Comparison of ENCODE assay signal across 20 cellular contexts in the genomic region with DNA sequence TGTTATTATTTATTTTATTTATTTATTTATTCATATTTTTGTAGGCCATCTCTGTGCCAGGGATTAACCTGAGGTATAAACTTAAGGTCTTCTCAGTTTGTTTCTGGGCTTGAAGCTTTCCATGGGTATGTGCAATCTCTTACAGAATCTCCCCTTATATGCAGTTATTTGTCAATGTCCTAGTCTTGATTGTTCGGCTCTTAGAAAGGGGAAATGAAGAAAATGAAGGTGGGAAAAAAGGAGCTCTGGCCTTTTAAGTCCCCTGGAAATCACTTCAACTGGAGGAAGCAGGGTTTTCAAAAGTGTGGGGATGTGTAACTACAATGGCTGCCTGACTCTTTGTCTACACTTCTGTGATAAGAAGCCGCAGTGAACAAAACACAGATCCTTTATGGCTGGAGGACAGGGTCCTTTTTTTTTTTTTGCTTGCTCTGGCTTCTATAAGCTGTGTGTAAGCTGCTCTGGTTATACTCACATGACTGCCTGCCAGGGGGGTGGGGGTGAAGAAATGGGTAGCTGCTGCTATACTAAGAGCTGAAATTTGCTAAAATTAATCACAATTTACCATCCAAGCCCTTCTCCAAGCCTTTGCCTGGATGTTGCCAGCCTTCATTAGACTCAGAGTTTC. TPM values are rescaled to one million over a fixed set of nuclear protein-coding genes. Genes with fewer than 3 reads are reported as not detected.
A peak's percentile ranks its signal among the peaks of the same experiment; 100 is the strongest.
DNase-seq lines count a peak whose midpoint lies in the region; ATAC-seq and TF ChIP-seq lines count a peak whose summit lies in the region.
"Had no signal": no experiment of that assay in that cellular context is flagged by ENCODE, and none has a peak within 500 bp of the region (broad histone marks: within the 10 kb centered on the region; RNA-seq: fewer than 3 reads in every experiment).

No MANE protein-coding gene starts in this region.

- H3K9ac ChIP-seq in Loucy (ENCODE audit: low read depth, low read length, poor library complexity, severe bottlenecking) = no peak overlapping the region

- H3K9me2 ChIP-seq in Loucy (replicated peaks; ENCODE audit: low read depth, low read length) = no peaks in the 10 kb centered on the region
- no peaks in the 10 kb centered on the region for H3K9me2 ChIP-seq in hepatocyte (replicated peaks; ENCODE audit: insufficient read depth)

- H3K27me3 ChIP-seq in Loucy (ENCODE audit: insufficient read depth, low read length, poor library complexity, severe bottlenecking) = no peaks in the 10 kb centered on the region
- H3K27me3 ChIP-seq in hepatocyte = no peaks in the 10 kb centered on the region
- H3K27me3 ChIP-seq in transverse colon = no peaks in the 10 kb centered on the region

- no peaks in the 10 kb centered on the region for H3F3A ChIP-seq in Loucy (ENCODE audit: low read depth)

- H3K9me3 ChIP-seq in Loucy (ENCODE audit: insufficient read depth, low read depth, low read length) = peaks cover 2% of the 10 kb centered on the region; the same call in 1 of the 2 replicates
- no peaks in the 10 kb centered on the region for H3K9me3 ChIP-seq in hepatocyte (ENCODE audit: low read depth)
- peaks cover 9 to 23% of the 10 kb centered on the region in 2 donors for H3K9me3 ChIP-seq in transverse colon

- H3K4me3 ChIP-seq in Loucy (ENCODE audit: low read length, poor library complexity, severe bottlenecking) (peak overlapping the region; percentile 50), hepatocyte (no peak overlapping the region), transverse colon (no peak overlapping the region)

- H3K4me1 ChIP-seq in Loucy (ENCODE audit: insufficient read depth, low read length, poor library complexity, severe bottlenecking) = peaks cover 11% of the 10 kb centered on the region
- H3K4me1 ChIP-seq in hepatocyte (ENCODE audit: insufficient read depth) = peaks cover 5% of the 10 kb centered on the region
- H3K4me1 ChIP-seq in transverse colon = peaks cover 0 to 9% (median 1%) of the 10 kb centered on the region in 4 donors

- in situ Hi-C loops in transverse colon (cut with MboI; ENCODE audit: low pct_ligation_motif_present in 1 of 4, low pct_unique_long_range_greater_than_20kb in 1 of 4, low sequenced_read_pairs in 3 of 4) = no loop called here

- H2AFZ ChIP-seq in Loucy (ENCODE audit: low read length) (peak overlapping the region; percentile 54), hepatocyte (peak overlapping the region; percentile 64)

- H3K36me3 ChIP-seq in Loucy (ENCODE audit: insufficient read depth, low read length) = peaks cover 8% of the 10 kb centered on the region; the same call in 1 of the 2 replicates
- no peaks in the 10 kb centered on the region for H3K36me3 ChIP-seq in hepatocyte (replicated peaks; ENCODE audit: insufficient read depth, low read depth)
- no peaks in the 10 kb centered on the region for H3K36me3 ChIP-seq in transverse colon

- TF ChIP-seq EP300 in transverse colon (IDR thresholded peaks at IDR 0.05; ENCODE audit: low read depth) = no peak

- DNase-seq in hepatocyte (ENCODE audit: low spot score) (peak; percentile 38), transverse colon (no peak)
- no peak for DNase-seq in stimulated activated CD4-positive, alpha-beta T cell treated with anti-CD3 and anti-CD28 coated beads, Interleukin-1b, Interleukin-23, amount 100 ng/mL, for 48 hours
- DNase-seq: activated CD8-positive, alpha-beta T cell treated with anti-CD3 and anti-CD28 coated beads, Interleukin-2, amount 10 ng/mL, durations not matched to agents 7 days and 5 days; glutamatergic neuron; HFFc6; mammary epithelial cell; MM.1S; NCI-H2107; NCI-H526; nephron progenitor cell; right cardiac atrium; T-helper 1 cell had no signal

- peak overlapping the region; percentile 67 for H3K27ac ChIP-seq in hepatocyte
- peak overlapping the region; percentile 23 to 47 (median 35) for H3K27ac ChIP-seq in transverse colon
- H3K27ac ChIP-seq: epithelial cell of prostate had no signal

- intact Hi-C loops in transverse colon (cut with DNase I; ENCODE audit: low total_unique reads) = no loop called here

- H3K4me2 ChIP-seq in Loucy (ENCODE audit: low read depth, low read length, poor library complexity, severe bottlenecking) (peak overlapping the region; percentile 62), hepatocyte (peak overlapping the region; percentile 19)

- TF ChIP-seq POLR2A in transverse colon (IDR thresholded peaks at IDR 0.05) = no peak

- no peaks in the 10 kb centered on the region for H3K79me2 ChIP-seq in Loucy (ENCODE audit: insufficient read depth, low read length)
- H3K79me2 ChIP-seq in hepatocyte = no peaks in the 10 kb centered on the region

- TF ChIP-seq CTCF in Loucy (conservative IDR thresholded peaks at IDR 0.05; ENCODE audit: low read length) = no peak
- no peak for TF ChIP-seq CTCF in hepatocyte (IDR thresholded peaks at IDR 0.05; ENCODE audit: poor library complexity)
- no peak for TF ChIP-seq CTCF in transverse colon (IDR thresholded peaks at IDR 0.05)

- H4K20me1 ChIP-seq in Loucy (ENCODE audit: insufficient read depth, low read length, poor library complexity, severe bottlenecking) = no peaks in the 10 kb centered on the region
- no peaks in the 10 kb centered on the region for H4K20me1 ChIP-seq in hepatocyte (ENCODE audit: insufficient read depth, poor library complexity, severe bottlenecking)

- WGBS in hepatocyte (ENCODE audit: low lambda C conversion rate, missing lambda C conversion rate) = 18% methylated on average over 2 of the region's 2 CpGs
- 67 to 71% methylated on average over 2 of the region's 2 CpGs for WGBS in transverse colon (ENCODE audit: low coverage in 1 of 2), 2 donors

- peak; percentile 96 for ATAC-seq in SK-N-SH treated with all-trans-retinoic acid at 6 μM for 48 hours
- ATAC-seq in HG03097 (IDR thresholded peaks at IDR 0.05; ENCODE audit: low FRiP score, unreplicated experiment) = no peak
- ATAC-seq in GM18870 (IDR thresholded peaks at IDR 0.05; ENCODE audit: unreplicated experiment) = no peak
- ATAC-seq: activated CD8-positive, alpha-beta T cell treated with anti-CD3 and anti-CD28 coated beads, Interleukin-2, amount 10 ng/mL, durations not matched to agents 7 days and 5 days; activated T-helper 17 cell treated with anti-CD3 and anti-CD28 coated beads, Interleukin-2, amount 50 U/mL, for 72 hours; right cardiac atrium had no signal

TF ChIP-seq in SK-N-SH treated with all-trans-retinoic acid at 6 μM for 48 hours, 23 proteins besides CTCF, POLR2A, EP300 and RAD21:
- TF ChIP-seq GLIS3 (CRISPR knock-in tag; IDR thresholded peaks at IDR 0.05) (no peak), BACH2 (CRISPR knock-in tag; IDR thresholded peaks at IDR 0.05; ENCODE audit: borderline replicate concordance) (no peak), ESRRG (CRISPR knock-in tag; IDR thresholded peaks at IDR 0.05) (no peak), ZFP3 (CRISPR knock-in tag; IDR thresholded peaks at IDR 0.05) (0 out of 2 replicates have a peak, but pooled peaks have one; percentile 46), RARB (CRISPR knock-in tag; IDR thresholded peaks at IDR 0.05) (no peak), ZC3H10 (CRISPR knock-in tag; IDR thresholded peaks at IDR 0.05) (no peak), ISL1 (CRISPR knock-in tag; IDR thresholded peaks at IDR 0.05) (peak; percentile 63), TOX (CRISPR knock-in tag; IDR thresholded peaks at IDR 0.05; ENCODE audit: borderline replicate concordance) (no peak), TCF4 (CRISPR knock-in tag; IDR thresholded peaks at IDR 0.05; ENCODE audit: borderline replicate concordance) (peak; percentile 72)
- TF ChIP-seq, protein P1, sequence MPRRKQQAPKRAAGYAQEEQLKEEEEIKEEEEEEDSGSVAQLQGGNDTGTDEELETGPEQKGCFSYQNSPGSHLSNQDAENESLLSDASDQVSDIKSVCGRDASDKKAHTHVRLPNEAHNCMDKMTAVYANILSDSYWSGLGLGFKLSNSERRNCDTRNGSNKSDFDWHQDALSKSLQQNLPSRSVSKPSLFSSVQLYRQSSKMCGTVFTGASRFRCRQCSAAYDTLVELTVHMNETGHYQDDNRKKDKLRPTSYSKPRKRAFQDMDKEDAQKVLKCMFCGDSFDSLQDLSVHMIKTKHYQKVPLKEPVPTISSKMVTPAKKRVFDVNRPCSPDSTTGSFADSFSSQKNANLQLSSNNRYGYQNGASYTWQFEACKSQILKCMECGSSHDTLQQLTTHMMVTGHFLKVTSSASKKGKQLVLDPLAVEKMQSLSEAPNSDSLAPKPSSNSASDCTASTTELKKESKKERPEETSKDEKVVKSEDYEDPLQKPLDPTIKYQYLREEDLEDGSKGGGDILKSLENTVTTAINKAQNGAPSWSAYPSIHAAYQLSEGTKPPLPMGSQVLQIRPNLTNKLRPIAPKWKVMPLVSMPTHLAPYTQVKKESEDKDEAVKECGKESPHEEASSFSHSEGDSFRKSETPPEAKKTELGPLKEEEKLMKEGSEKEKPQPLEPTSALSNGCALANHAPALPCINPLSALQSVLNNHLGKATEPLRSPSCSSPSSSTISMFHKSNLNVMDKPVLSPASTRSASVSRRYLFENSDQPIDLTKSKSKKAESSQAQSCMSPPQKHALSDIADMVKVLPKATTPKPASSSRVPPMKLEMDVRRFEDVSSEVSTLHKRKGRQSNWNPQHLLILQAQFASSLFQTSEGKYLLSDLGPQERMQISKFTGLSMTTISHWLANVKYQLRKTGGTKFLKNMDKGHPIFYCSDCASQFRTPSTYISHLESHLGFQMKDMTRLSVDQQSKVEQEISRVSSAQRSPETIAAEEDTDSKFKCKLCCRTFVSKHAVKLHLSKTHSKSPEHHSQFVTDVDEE (CRISPR knock-in tag; IDR thresholded peaks at IDR 0.05) = no peak
TF ChIP-seq in SK-N-SH treated with all-trans-retinoic acid at 6 μM for 48 hours: peak in this region for 3.

RNA-seq across cellular contexts. Expression of a gene that starts 33.7 kb away (rescaled TPM):
- total RNA-seq in hepatocyte = 2.0 and 5.9 TPM in 2 replicates
- 2.8 and 5.1 TPM in 2 replicates for polyA plus RNA-seq in hepatocyte
- total RNA-seq in transverse colon = 1 to 10 TPM in 3 of 4 donors, under 1 TPM in 1; 0.37 to 7.1 (median 3.2) TPM

RNA-seq across cellular contexts. Expression of a gene that starts 34.3 kb away (rescaled TPM):
- total RNA-seq in hepatocyte = 17.3 and 28.9 TPM in 2 replicates
- polyA plus RNA-seq in hepatocyte = 17.5 and 25.6 TPM in 2 replicates
- total RNA-seq in transverse colon = 10 to 100 TPM; 17.6 to 86.2 (median 24.3) TPM

RNA-seq across cellular contexts. Expression of a gene that starts 44.9 kb away (rescaled TPM):
- total RNA-seq in hepatocyte (43.5 and 56.6 TPM in 2 replicates), transverse colon (10 to 100 TPM in 1 of 4 donors, 1 to 10 TPM in 3; 7.2 to 18.7 (median 7.7) TPM)
- polyA plus RNA-seq in hepatocyte = 12.6 and 16.7 TPM in 2 replicates
- total RNA-seq: activated CD8-positive, alpha-beta T cell treated with anti-CD3 and anti-CD28 coated beads, Interleukin-2, amount 10 ng/mL, durations not matched to agents 7 days and 5 days; mammary epithelial cell had no signal
- polyA plus RNA-seq: BJ, mammary epithelial cell had no signal
